ENCODE assay signal across 20 cellular contexts in genomic region chr6:31876357-31876756, GRCh38. TPM values are rescaled to one million over a fixed set of nuclear protein-coding genes. Genes with fewer than 3 reads are reported as not detected.
A peak's percentile ranks its signal among the peaks of the same experiment; 100 is the strongest.
DNase-seq lines count a peak whose midpoint lies in the region; ATAC-seq and TF ChIP-seq lines count a peak whose summit lies in the region.
"Had no signal": no experiment of that assay in that cellular context is flagged by ENCODE, and none has a peak within 500 bp of the region (broad histone marks: within the 10 kb centered on the region; RNA-seq: fewer than 3 reads in every experiment).

No MANE protein-coding gene starts in this region.

- no peak overlapping the region for H3K27ac Mint-ChIP-seq in stimulated activated memory B cell treated with anti-CD40 and anti-IgM and Interleukin-4, amounts not matched to agents 10 μg/mL and 1 μg/mL and 100 μg/mL, for 72 hours
- H3K27ac Mint-ChIP-seq: CD4-positive, CD25-positive, alpha-beta regulatory T cell had no signal

- H3K36me3 ChIP-seq in colonic mucosa (no peaks in the 10 kb centered on the region), stomach (peaks cover 21 to 60% (median 34%) of the 10 kb centered on the region in 4 donors), sigmoid colon (peaks cover 14 to 21% (median 18%) of the 10 kb centered on the region in 4 donors)

- no peak for TF ChIP-seq EP300 in stomach (IDR thresholded peaks at IDR 0.05)
- TF ChIP-seq EP300 in sigmoid colon (IDR thresholded peaks at IDR 0.05) = no peak

- H3K4me1 Mint-ChIP-seq in stimulated activated memory B cell treated with anti-CD40 and anti-IgM and Interleukin-4, amounts not matched to agents 10 μg/mL and 1 μg/mL and 100 μg/mL, for 72 hours = no peaks in the 10 kb centered on the region

- TF ChIP-seq POLR2A in stomach (IDR thresholded peaks at IDR 0.05) = no peak
- TF ChIP-seq POLR2A in sigmoid colon (IDR thresholded peaks at IDR 0.05) = no peak

- H3K36me3 Mint-ChIP-seq in stimulated activated memory B cell treated with anti-CD40 and anti-IgM and Interleukin-4, amounts not matched to agents 10 μg/mL and 1 μg/mL and 100 μg/mL, for 72 hours = peaks cover 23% of the 10 kb centered on the region

- H3K9me3 Mint-ChIP-seq in stimulated activated memory B cell treated with anti-CD40 and anti-IgM and Interleukin-4, amounts not matched to agents 10 μg/mL and 1 μg/mL and 100 μg/mL, for 72 hours = no peaks in the 10 kb centered on the region
- H3K9me3 Mint-ChIP-seq: CD4-positive, CD25-positive, alpha-beta regulatory T cell had no signal

- DNase-seq in Right ventricle myocardium inferior (ENCODE audit: missing footprints) (peak; percentile 43), Right ventricle myocardium superior (no peak), colonic mucosa (no peak), stomach (no peak), sigmoid colon (no peak)
- DNase-seq: CD4-positive, CD25-positive, alpha-beta regulatory T cell; DMS53; KBM-7; MM.1S; NCI-H2029; NCI-H446 treated with DMSO at 0.1 percent for 48 hours; NCI-H526; NCI-H82; NK-92 treated with Interleukin-12 subunit alpha and Interleukin-12 subunit beta, amount 100 ng/mL, for 24 hours; PC-3 had no signal

- peaks cover 18% of the 10 kb centered on the region for H3K4me1 ChIP-seq in colonic mucosa
- H3K4me1 ChIP-seq in stomach = peaks cover 17 to 44% (median 28%) of the 10 kb centered on the region in 4 donors
- H3K4me1 ChIP-seq in sigmoid colon = peaks cover 0 to 10% (median 4%) of the 10 kb centered on the region in 4 donors
- H3K4me1 ChIP-seq: SJSA1 had no signal

- H3K9me3 ChIP-seq in colonic mucosa (no peaks in the 10 kb centered on the region), stomach (no peaks in the 10 kb centered on the region), sigmoid colon (no peaks in the 10 kb centered on the region)
- H3K9me3 ChIP-seq: SJSA1 had no signal

- peak overlapping the region in 1 of 2 donors; percentile 100 for H3K9ac ChIP-seq in colonic mucosa (ENCODE audit: low read depth in 2 of 2, low read length in 2 of 2)

- H3K4me3 ChIP-seq in colonic mucosa (peak overlapping the region; percentile 52), stomach (peak overlapping the region in 3 of 4 donors; percentile 36 to 59 (median 53)), sigmoid colon (no peak overlapping the region)
- H3K4me3 ChIP-seq: SJSA1 had no signal

- no peak overlapping the region for H3K4me3 Mint-ChIP-seq in stimulated activated memory B cell treated with anti-CD40 and anti-IgM and Interleukin-4, amounts not matched to agents 10 μg/mL and 1 μg/mL and 100 μg/mL, for 72 hours
- H3K4me3 Mint-ChIP-seq: CD4-positive, CD25-positive, alpha-beta regulatory T cell had no signal

- H3K27me3 ChIP-seq in colonic mucosa (no peaks in the 10 kb centered on the region), stomach (no peaks in the 10 kb centered on the region), sigmoid colon (no peaks in the 10 kb centered on the region)
- H3K27me3 ChIP-seq: SJSA1 had no signal

- no peak for ATAC-seq in Right ventricle myocardium inferior
- no peak for ATAC-seq in Right ventricle myocardium superior (ENCODE audit: poor library complexity)
- no peak for ATAC-seq in stimulated activated memory B cell treated with anti-CD40 and anti-IgM and Interleukin-4, amounts not matched to agents 10 μg/mL and 1 μg/mL and 100 μg/mL, for 72 hours
- ATAC-seq: PC-3 had no signal

- H3K27me3 Mint-ChIP-seq in stimulated activated memory B cell treated with anti-CD40 and anti-IgM and Interleukin-4, amounts not matched to agents 10 μg/mL and 1 μg/mL and 100 μg/mL, for 72 hours = peaks cover 8% of the 10 kb centered on the region
- H3K27me3 Mint-ChIP-seq: CD4-positive, CD25-positive, alpha-beta regulatory T cell had no signal

- WGBS in stomach, 5 donors = 78 to 92% (median 86%) methylated on average over 7 of the region's 7 CpGs
- 75 to 89% methylated on average over 7 of the region's 7 CpGs for WGBS in sigmoid colon, 2 donors

- H3K27ac ChIP-seq in colonic mucosa (peak overlapping the region; percentile 93), stomach (peak overlapping the region in 4 of 5 donors; percentile 87 to 95 (median 93)), sigmoid colon (no peak overlapping the region)
- H3K27ac ChIP-seq: SJSA1 had no signal

- TF ChIP-seq CTCF in colonic mucosa (IDR thresholded peaks at IDR 0.05) = no peak
- no peak for TF ChIP-seq CTCF in stomach (IDR thresholded peaks at IDR 0.05)
- TF ChIP-seq CTCF in sigmoid colon (IDR thresholded peaks at IDR 0.05) = no peak

- intact Hi-C loops in Right ventricle myocardium inferior (cut with DNase I) (no loop called here), Right ventricle myocardium superior (cut with DNase I) (no loop called here), colonic mucosa (cut with DNase I) (no loop called here), stomach (cut with DNase I; ENCODE audit: low total_unique reads) (no loop called here), sigmoid colon (cut with DNase I) (no loop called here)

RNA-seq across cellular contexts. Expression of gene SLC44A4, which starts 2.4 kb away (rescaled TPM):
- total RNA-seq in Right ventricle myocardium inferior (not detected), Right ventricle myocardium superior (not detected), colonic mucosa (100 to 1,000 TPM; 546 to 779 TPM), stomach (100 to 1,000 TPM in 4 of 5 donors, 10 to 100 TPM in 1; 74.2 to 201 (median 175) TPM), sigmoid colon (1 to 10 TPM in 2 of 4 donors, not detected in 2; 1.4 to 8.0 TPM)
- polyA plus RNA-seq in stomach (100 to 1,000 TPM in 1 of 3 donors, 10 to 100 TPM in 2; 35.4 to 111 (median 47.9) TPM), sigmoid colon (100 to 1,000 TPM in 2 of 3 donors, 10 to 100 TPM in 1; 78.1 to 252 (median 106) TPM)
- total RNA-seq: A172, Daoy, LHCN-M2, SJSA1 had no signal
- polyA plus RNA-seq: CD4-positive, CD25-positive, alpha-beta regulatory T cell had no signal

RNA-seq across cellular contexts. Expression of gene NEU1, which starts 13.7 kb away (rescaled TPM):
- total RNA-seq in Right ventricle myocardium inferior = 25.6 TPM
- total RNA-seq in Right ventricle myocardium superior = 24.1 TPM
- 10 to 100 TPM; 33.8 to 47.4 TPM for total RNA-seq in colonic mucosa
- total RNA-seq in stomach = 10 to 100 TPM; 11.3 to 60.7 (median 25.0) TPM
- 10 to 100 TPM; 16.3 to 29.0 (median 22.2) TPM for polyA plus RNA-seq in stomach
- total RNA-seq in sigmoid colon = 10 to 100 TPM; 31.3 to 43.2 (median 33.6) TPM
- polyA plus RNA-seq in sigmoid colon = 10 to 100 TPM; 15.0 to 41.1 (median 31.9) TPM

RNA-seq across cellular contexts. Expression of gene EHMT2, which starts 21.1 kb away (rescaled TPM):
- total RNA-seq in Right ventricle myocardium inferior (16.8 TPM), Right ventricle myocardium superior (15.5 TPM), colonic mucosa (10 to 100 TPM; 28.4 to 52.1 TPM), stomach (10 to 100 TPM; 12.1 to 58.0 (median 31.7) TPM), sigmoid colon (10 to 100 TPM; 31.3 to 34.3 (median 33.8) TPM)
- polyA plus RNA-seq in stomach (10 to 100 TPM; 27.3 to 43.2 (median 35.4) TPM), sigmoid colon (10 to 100 TPM; 11.8 to 45.0 (median 17.4) TPM)

RNA-seq across cellular contexts. Expression of gene ZBTB12, which starts 25.5 kb away (rescaled TPM):
- 3.2 TPM for total RNA-seq in Right ventricle myocardium inferior
- total RNA-seq in Right ventricle myocardium superior = 3.1 TPM
- total RNA-seq in colonic mucosa = 1 to 10 TPM; 2.0 to 4.9 TPM
- 1 to 10 TPM in 3 of 5 donors, under 1 TPM in 2; 0.43 to 6.4 (median 1.3) TPM for total RNA-seq in stomach
- polyA plus RNA-seq in stomach = 1 to 10 TPM; 1.8 to 3.4 (median 2.2) TPM
- total RNA-seq in sigmoid colon = 1 to 10 TPM in 3 of 4 donors, under 1 TPM in 1; 0.83 to 2.1 (median 1.1) TPM
- 1 to 10 TPM in 2 of 3 donors, under 1 TPM in 1; 0.92 to 4.3 (median 1.2) TPM for polyA plus RNA-seq in sigmoid colon
- polyA plus RNA-seq: CD4-positive, CD25-positive, alpha-beta regulatory T cell had no signal

RNA-seq across cellular contexts. Expression of gene HSPA1B, which starts 48.8 kb away (rescaled TPM):
- total RNA-seq in Right ventricle myocardium inferior (215 TPM), Right ventricle myocardium superior (236 TPM), colonic mucosa (100 to 1,000 TPM; 278 to 543 TPM), stomach (100 to 1,000 TPM in 3 of 5 donors, 10 to 100 TPM in 2; 44.3 to 165 (median 105) TPM), sigmoid colon (100 to 1,000 TPM in 3 of 4 donors, 10 to 100 TPM in 1; 72.6 to 237 (median 113) TPM)
- polyA plus RNA-seq in stomach (10 to 100 TPM; 35.9 to 66.0 (median 51.3) TPM), sigmoid colon (100 to 1,000 TPM in 1 of 3 donors, 10 to 100 TPM in 2; 63.1 to 116 (median 64.3) TPM)

Comparison
In these comparisons a context has a peak if more than half of its experiments do, and no peak if none do; other contexts are left out.
1. H3K27ac ChIP-seq: peak in colonic mucosa (single experiment) and stomach (4 of 5); none in sigmoid colon (0 of 4).
2. H3K4me3 ChIP-seq: peak in colonic mucosa (single experiment) and stomach (3 of 4); none in sigmoid colon (0 of 4).
3. RNA of gene SLC44A4, which starts 2.4 kb away (total RNA-seq): 546 to 779 TPM in colonic mucosa and 74.2 to 201 TPM in stomach; 1.4 to 8.0 TPM in sigmoid colon, not detected in Right ventricle myocardium inferior (single experiment) and not detected in Right ventricle myocardium superior (single experiment); every median in the first group is over 4 times any median in the second.